In genomic region chrX:49073641-49074575, GRCh38 we compare ENCODE assay signal across 1 cellular context.
A peak's percentile ranks its signal among the peaks of the same experiment; 100 is the strongest.
TF ChIP-seq lines count a peak whose summit lies in the region.

Gene PRAF2 (minus strand): TSS chrX:49074002. CDS start chrX:49073987, 15 bp downstream.

TF ChIP-seq in HEK293, 187 proteins besides CTCF, POLR2A, EP300 and RAD21 (continued from another document and continues in another):
- TF ChIP-seq ZBTB11 (tag by site-specific recombination; conservative IDR thresholded peaks at IDR 0.05; ENCODE audit: low read depth): peak; percentile 89
- peak; percentile 36 for TF ChIP-seq ZBTB26 (tag by site-specific recombination; optimal IDR thresholded peaks at IDR 0.05)
- TF ChIP-seq ZNF24 (tag by site-specific recombination; IDR thresholded peaks at IDR 0.05): peak; percentile 13; the same call in 1 of the 2 replicates
- 0 out of 2 replicates have a peak, but pooled peaks have one; percentile 71 for TF ChIP-seq HOXC10 (CRISPR knock-in tag; IDR thresholded peaks at IDR 0.05)
- TF ChIP-seq SP7 (tag by site-specific recombination; IDR thresholded peaks at IDR 0.05): peak; percentile 65
- TF ChIP-seq ZNF394 (tag by site-specific recombination; IDR thresholded peaks at IDR 0.05; ENCODE audit: borderline replicate concordance): no peak
- TF ChIP-seq KLF10 (tag by site-specific recombination; IDR thresholded peaks at IDR 0.05): 0 out of 2 replicates have a peak, but pooled peaks have one; percentile 36
- TF ChIP-seq ZNF26 (tag by site-specific recombination; IDR thresholded peaks at IDR 0.05): no peak
- TF ChIP-seq ZNF768 (tag by site-specific recombination; IDR thresholded peaks at IDR 0.05): no peak
- peak; percentile 98 for TF ChIP-seq PRDM4 (tag by site-specific recombination; IDR thresholded peaks at IDR 0.05)
- TF ChIP-seq KLF16 (tag by site-specific recombination; IDR thresholded peaks at IDR 0.05): 0 out of 2 replicates have a peak, but pooled peaks have one; percentile 48
- peak; percentile 59 for TF ChIP-seq ZFHX2 (tag by site-specific recombination; conservative IDR thresholded peaks at IDR 0.05)
- TF ChIP-seq ZNF660 (tag by site-specific recombination; IDR thresholded peaks at IDR 0.05): peak; percentile 75
- TF ChIP-seq ZNF335 (tag by site-specific recombination; conservative IDR thresholded peaks at IDR 0.05): peak; percentile 95
- peak; percentile 28; the same call in 1 of the 2 replicates for TF ChIP-seq EGR2 (tag by site-specific recombination; IDR thresholded peaks at IDR 0.05; ENCODE audit: low read depth)
- peak; percentile 80; the same call in 1 of the 2 replicates for TF ChIP-seq SP3 (tag by site-specific recombination; IDR thresholded peaks at IDR 0.05)
- TF ChIP-seq ZNF366 (tag by site-specific recombination; conservative IDR thresholded peaks at IDR 0.05): 0 out of 2 replicates have a peak, but pooled peaks have one; percentile 9
- no peak for TF ChIP-seq ZNF707 (tag by site-specific recombination; IDR thresholded peaks at IDR 0.05)
- TF ChIP-seq KLF8 (tag by site-specific recombination; IDR thresholded peaks at IDR 0.05): peak; percentile 92
- peak; percentile 43; the same call in 1 of the 2 replicates for TF ChIP-seq YY1 (tag by site-specific recombination; IDR thresholded peaks at IDR 0.05)
- TF ChIP-seq REPIN1 (tag by site-specific recombination; IDR thresholded peaks at IDR 0.05; ENCODE audit: low read depth): no peak
- 0 out of 2 replicates have a peak, but pooled peaks have one; percentile 15 for TF ChIP-seq ZNF639 (tag by site-specific recombination; IDR thresholded peaks at IDR 0.05)
- TF ChIP-seq WT1 (tag by site-specific recombination; IDR thresholded peaks at IDR 0.05): 0 out of 2 replicates have a peak, but pooled peaks have one; percentile 40
- peak; percentile 46; the same call in 1 of the 2 replicates for TF ChIP-seq ZEB2 (tag by site-specific recombination; IDR thresholded peaks at IDR 0.05)
- TF ChIP-seq ZNF610 (tag by site-specific recombination; IDR thresholded peaks at IDR 0.05; ENCODE audit: borderline replicate concordance): peak; percentile 87; the same call in 1 of the 2 replicates
- TF ChIP-seq KLF7 (tag by site-specific recombination; IDR thresholded peaks at IDR 0.05; ENCODE audit: borderline replicate concordance): 0 out of 2 replicates have a peak, but pooled peaks have one; percentile 38
- TF ChIP-seq ZNF843 (tag by site-specific recombination; IDR thresholded peaks at IDR 0.05): 0 out of 2 replicates have a peak, but pooled peaks have one; percentile 13
- peak; percentile 72 for TF ChIP-seq ZNF501 (tag by site-specific recombination; IDR thresholded peaks at IDR 0.05)
- peak; percentile 58 for TF ChIP-seq PRDM10 (tag by site-specific recombination; IDR thresholded peaks at IDR 0.05)
- TF ChIP-seq SCRT2 (tag by site-specific recombination; IDR thresholded peaks at IDR 0.05): peak; percentile 65; the same call in 1 of the 2 replicates
- TF ChIP-seq ZNF837 (tag by site-specific recombination; IDR thresholded peaks at IDR 0.05): peak; percentile 99
- peak; percentile 60 for TF ChIP-seq ZNF629 (tag by site-specific recombination; IDR thresholded peaks at IDR 0.05)
- TF ChIP-seq ZNF175 (tag by site-specific recombination; IDR thresholded peaks at IDR 0.05): no peak
- TF ChIP-seq ZBTB20 (tag by site-specific recombination; IDR thresholded peaks at IDR 0.05): peak; percentile 58; the same call in 1 of the 2 replicates
- peak; percentile 46 for TF ChIP-seq ZNF518A (tag by site-specific recombination; conservative IDR thresholded peaks at IDR 0.05; ENCODE audit: low read depth)
